19 cellular contexts compared by ENCODE assay signal in genomic region chr14:54621686-54622085, GRCh38. TPM values are rescaled to one million over a fixed set of nuclear protein-coding genes. Genes with fewer than 3 reads are reported as not detected.
DNase-seq lines count a peak whose midpoint lies in the region; ATAC-seq and TF ChIP-seq lines count a peak whose summit lies in the region.
"Had no signal": no experiment of that assay in that cellular context is flagged by ENCODE, and none has a peak within 500 bp of the region (broad histone marks: within the 10 kb centered on the region; RNA-seq: fewer than 3 reads in every experiment).

No MANE protein-coding gene starts in this region.

- H3K27me3 ChIP-seq in GM23248 (replicated peaks; ENCODE audit: insufficient read depth), result no peaks in the 10 kb centered on the region
- H3K27me3 ChIP-seq in PC-3 (ENCODE audit: low read length), result no peaks in the 10 kb centered on the region
- H3K27me3 ChIP-seq in smooth muscle cell (ENCODE audit: low read depth), result no peaks in the 10 kb centered on the region
- no peaks in the 10 kb centered on the region for H3K27me3 ChIP-seq in BE2C

- POLR2A ChIA-PET in PC-3 (lab: Charles Lee; ENCODE audit: unreplicated experiment), result no interaction called here

- H3K36me3 ChIP-seq in GM23248 (ENCODE audit: low read depth) (no peaks in the 10 kb centered on the region), PC-3 (ENCODE audit: low read depth, low read length) (peaks cover 2% of the 10 kb centered on the region; the same call in 1 of the 2 replicates), smooth muscle cell (ENCODE audit: low read depth) (no peaks in the 10 kb centered on the region), BE2C (no peaks in the 10 kb centered on the region)

- H4K20me1 ChIP-seq in GM23248 (ENCODE audit: insufficient read depth) (no peaks in the 10 kb centered on the region), PC-3 (ENCODE audit: low read length) (no peaks in the 10 kb centered on the region), smooth muscle cell (ENCODE audit: low read depth) (no peaks in the 10 kb centered on the region)

- no peak overlapping the region for H2AFZ ChIP-seq in GM23248
- H2AFZ ChIP-seq in PC-3 (ENCODE audit: low read length), result no peak overlapping the region
- no peak overlapping the region for H2AFZ ChIP-seq in smooth muscle cell (ENCODE audit: low read depth)

- H3K9me3 ChIP-seq in GM23248 (ENCODE audit: low read depth) (no peaks in the 10 kb centered on the region), PC-3 (ENCODE audit: low read length) (no peaks in the 10 kb centered on the region), smooth muscle cell (replicated peaks; ENCODE audit: low read depth) (no peaks in the 10 kb centered on the region), BE2C (no peaks in the 10 kb centered on the region)
- H3K9me3 ChIP-seq: SK-N-SH had no signal

- peaks cover 27% of the 10 kb centered on the region for H3F3A ChIP-seq in GM23248 (ENCODE audit: insufficient read depth)
- H3F3A ChIP-seq in PC-3 (ENCODE audit: low read length, unreplicated experiment), result no peaks in the 10 kb centered on the region
- H3F3A ChIP-seq in smooth muscle cell (ENCODE audit: low read depth), result peaks cover 34% of the 10 kb centered on the region

- H3K27ac ChIP-seq in GM23248 (peak overlapping the region; percentile 23), PC-3 (ENCODE audit: low read length) (no peak overlapping the region), smooth muscle cell (ENCODE audit: low read depth) (peak overlapping the region; percentile 80)
- H3K27ac ChIP-seq: C4-2B, KMS-11 had no signal

- DNase-seq in GM23248 (peak; percentile 60), PC-3 (peak; percentile 40), fibroblast of peridontal ligament (ENCODE audit: extremely low read depth) (peak; percentile 65), smooth muscle cell (lab: John Stamatoyannopoulos, UW; ENCODE audit: unreplicated experiment) (no peak), cerebellar nuclear complex (lab: John Stamatoyannopoulos, UW) (no peak), NCI-H1105 (lab: John Stamatoyannopoulos, UW) (no peak), NCI-H187 treated with DMSO at 0.1 percent for 48 hours (lab: John Stamatoyannopoulos, UW) (no peak), BE2C (no peak)
- DNase-seq: ACHN, DMS79 treated with DMSO at 0.1 percent for 48 hours, GDM1, GOT3, MM.1S, NCI-H1092 treated with DMSO at 0.1 percent for 48 hours, Right ventricle myocardium superior, SK-N-SH, T-cell had no signal

- no TSS peak for BruUV-seq in PC-3 (replicated peaks; lab: Mats Ljungman, UMichigan)

- CTCF ChIA-PET in PC-3 (lab: Charles Lee), result interaction anchor here (0.7 kb wide), 1 partner anchor 205 kb away, joined by 6 read pairs; no protein-coding TSS in a partner anchor

- in situ Hi-C loops in GM23248 (cut with MboI), result no loop called here

- TF ChIP-seq CTCF in PC-3 (conservative IDR thresholded peaks at IDR 0.05; ENCODE audit: low read depth, low read length) (no peak), smooth muscle cell (IDR thresholded peaks at IDR 0.05; ENCODE audit: borderline replicate concordance, insufficient read depth, poor library complexity, severe bottlenecking) (no peak), BE2C (IDR thresholded peaks at IDR 0.05; ENCODE audit: low read depth, low read length) (no peak)

- H3K79me2 ChIP-seq in GM23248 (ENCODE audit: insufficient read depth), result peaks cover 100% of the 10 kb centered on the region
- H3K79me2 ChIP-seq in PC-3 (ENCODE audit: low read length), result peaks cover 62% of the 10 kb centered on the region
- peaks cover 86% of the 10 kb centered on the region for H3K79me2 ChIP-seq in smooth muscle cell (ENCODE audit: low read depth)

- H3K9me2 ChIP-seq in GM23248 (ENCODE audit: insufficient read depth) (no peaks in the 10 kb centered on the region), PC-3 (replicated peaks; ENCODE audit: low read length) (no peaks in the 10 kb centered on the region)
- H3K9me2 ChIP-seq: SK-N-SH had no signal

- H3K4me3 ChIP-seq in GM23248 (no peak overlapping the region), PC-3 (ENCODE audit: low read length) (no peak overlapping the region), smooth muscle cell (no peak overlapping the region), BE2C (ENCODE audit: low read depth, low read length) (no peak overlapping the region)

- H3K4me2 ChIP-seq in GM23248 (ENCODE audit: unreplicated experiment), result peak overlapping the region; percentile 20
- no peak overlapping the region for H3K4me2 ChIP-seq in PC-3 (ENCODE audit: low read length)
- peak overlapping the region; percentile 33 for H3K4me2 ChIP-seq in smooth muscle cell
- H3K4me2 ChIP-seq: KMS-11, SK-N-SH had no signal

- ATAC-seq in PC-3, result peak; percentile 68
- ATAC-seq: T-cell had no signal

- H3K9ac ChIP-seq in GM23248, result no peak overlapping the region
- H3K9ac ChIP-seq in PC-3 (ENCODE audit: low read length), result no peak overlapping the region
- H3K9ac ChIP-seq in smooth muscle cell (ENCODE audit: low read depth), result no peak overlapping the region
- H3K9ac ChIP-seq: KMS-11, SK-N-SH had no signal

- intact Hi-C loops in PC-3 (cut with micrococcal nuclease), result no loop called here

- H3K4me1 ChIP-seq in GM23248 (ENCODE audit: insufficient read depth) (peaks cover 45% of the 10 kb centered on the region), PC-3 (ENCODE audit: insufficient read depth, low read length) (peaks cover 26% of the 10 kb centered on the region; the same call in 1 of the 2 replicates), smooth muscle cell (ENCODE audit: low read depth) (peaks cover 20% of the 10 kb centered on the region), BE2C (no peaks in the 10 kb centered on the region)

RNA-seq across cellular contexts. Expression of gene SAMD4A, which starts 54.8 kb away (rescaled TPM):
- 33.0 and 34.4 TPM in 2 replicates for total RNA-seq in GM23248 (2014; rRNA removed; shearing (Covaris generic))
- polyA plus RNA-seq in GM23248 (2016; fragmentation: Nextera tagmentation; extraction: Ambion mirVana) (6.5 and 7.2 TPM in 2 replicates), smooth muscle cell (9.2 and 17.6 TPM in 2 replicates)
- total RNA-seq in PC-3 (2014; rRNA removed) (42.9 and 45.2 TPM in 2 replicates), smooth muscle cell (36.7 and 52.3 TPM in 2 replicates)
- polyA plus RNA-seq in BE2C (2012; ENCODE audit: insufficient read depth, insufficient read length, low read depth), result 0.56 TPM

Comparison
In these comparisons a context has a peak if more than half of its experiments do, and no peak if none do; other contexts are left out.
1. DNase-seq: peak in GM23248 (single experiment), PC-3 (single experiment) and fibroblast of peridontal ligament (single experiment); none in smooth muscle cell (single experiment), cerebellar nuclear complex (0 of 2), NCI-H1105 (single experiment), NCI-H187 treated with DMSO at 0.1 percent for 48 hours (single experiment) and BE2C (single experiment).